1 cellular context compared by ENCODE assay signal in the genomic region with DNA sequence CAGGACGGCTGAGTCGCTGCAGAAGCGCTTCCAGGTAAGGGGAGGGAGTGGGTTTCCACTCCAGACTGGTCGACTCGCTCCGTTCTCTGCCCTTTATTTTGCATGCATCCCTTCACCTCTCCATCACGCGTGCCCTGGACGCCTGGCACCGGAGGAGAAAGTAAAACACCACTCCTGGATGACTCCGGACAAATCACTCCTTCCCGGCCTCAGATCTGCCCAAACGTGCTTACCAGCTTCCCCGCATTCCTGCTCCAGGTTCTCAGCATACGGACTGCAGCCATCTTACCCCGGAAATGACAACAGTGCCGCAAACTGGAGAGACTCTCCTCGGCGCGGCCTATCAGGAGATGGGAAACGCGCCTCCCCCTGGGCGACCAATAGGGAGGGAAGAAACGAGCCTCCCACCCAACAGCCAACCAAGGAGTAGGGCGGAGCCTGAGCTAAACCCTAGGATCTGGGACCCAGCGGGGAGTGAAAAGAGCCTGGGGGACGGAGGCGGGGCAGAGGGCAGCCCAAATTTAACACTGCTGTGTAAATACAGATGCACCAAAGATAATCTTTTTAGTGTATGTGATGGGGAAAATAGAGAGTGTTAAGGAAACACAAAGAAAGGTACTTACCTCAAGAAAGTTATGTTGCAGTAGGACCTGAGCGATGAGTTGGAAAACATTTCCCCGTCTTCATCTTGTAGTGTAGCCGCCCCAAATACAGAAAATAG.
TF ChIP-seq lines count a peak whose summit lies in the region.

A gene (minus strand): TSS at position 298 of the 721 bp plus-strand sequence. CDS start 14 bp downstream, at position 284.

TF ChIP-seq in HepG2, 621 proteins besides CTCF, POLR2A, EP300 and RAD21 (continued from another document and continues in another):
- TF ChIP-seq, protein P1, sequence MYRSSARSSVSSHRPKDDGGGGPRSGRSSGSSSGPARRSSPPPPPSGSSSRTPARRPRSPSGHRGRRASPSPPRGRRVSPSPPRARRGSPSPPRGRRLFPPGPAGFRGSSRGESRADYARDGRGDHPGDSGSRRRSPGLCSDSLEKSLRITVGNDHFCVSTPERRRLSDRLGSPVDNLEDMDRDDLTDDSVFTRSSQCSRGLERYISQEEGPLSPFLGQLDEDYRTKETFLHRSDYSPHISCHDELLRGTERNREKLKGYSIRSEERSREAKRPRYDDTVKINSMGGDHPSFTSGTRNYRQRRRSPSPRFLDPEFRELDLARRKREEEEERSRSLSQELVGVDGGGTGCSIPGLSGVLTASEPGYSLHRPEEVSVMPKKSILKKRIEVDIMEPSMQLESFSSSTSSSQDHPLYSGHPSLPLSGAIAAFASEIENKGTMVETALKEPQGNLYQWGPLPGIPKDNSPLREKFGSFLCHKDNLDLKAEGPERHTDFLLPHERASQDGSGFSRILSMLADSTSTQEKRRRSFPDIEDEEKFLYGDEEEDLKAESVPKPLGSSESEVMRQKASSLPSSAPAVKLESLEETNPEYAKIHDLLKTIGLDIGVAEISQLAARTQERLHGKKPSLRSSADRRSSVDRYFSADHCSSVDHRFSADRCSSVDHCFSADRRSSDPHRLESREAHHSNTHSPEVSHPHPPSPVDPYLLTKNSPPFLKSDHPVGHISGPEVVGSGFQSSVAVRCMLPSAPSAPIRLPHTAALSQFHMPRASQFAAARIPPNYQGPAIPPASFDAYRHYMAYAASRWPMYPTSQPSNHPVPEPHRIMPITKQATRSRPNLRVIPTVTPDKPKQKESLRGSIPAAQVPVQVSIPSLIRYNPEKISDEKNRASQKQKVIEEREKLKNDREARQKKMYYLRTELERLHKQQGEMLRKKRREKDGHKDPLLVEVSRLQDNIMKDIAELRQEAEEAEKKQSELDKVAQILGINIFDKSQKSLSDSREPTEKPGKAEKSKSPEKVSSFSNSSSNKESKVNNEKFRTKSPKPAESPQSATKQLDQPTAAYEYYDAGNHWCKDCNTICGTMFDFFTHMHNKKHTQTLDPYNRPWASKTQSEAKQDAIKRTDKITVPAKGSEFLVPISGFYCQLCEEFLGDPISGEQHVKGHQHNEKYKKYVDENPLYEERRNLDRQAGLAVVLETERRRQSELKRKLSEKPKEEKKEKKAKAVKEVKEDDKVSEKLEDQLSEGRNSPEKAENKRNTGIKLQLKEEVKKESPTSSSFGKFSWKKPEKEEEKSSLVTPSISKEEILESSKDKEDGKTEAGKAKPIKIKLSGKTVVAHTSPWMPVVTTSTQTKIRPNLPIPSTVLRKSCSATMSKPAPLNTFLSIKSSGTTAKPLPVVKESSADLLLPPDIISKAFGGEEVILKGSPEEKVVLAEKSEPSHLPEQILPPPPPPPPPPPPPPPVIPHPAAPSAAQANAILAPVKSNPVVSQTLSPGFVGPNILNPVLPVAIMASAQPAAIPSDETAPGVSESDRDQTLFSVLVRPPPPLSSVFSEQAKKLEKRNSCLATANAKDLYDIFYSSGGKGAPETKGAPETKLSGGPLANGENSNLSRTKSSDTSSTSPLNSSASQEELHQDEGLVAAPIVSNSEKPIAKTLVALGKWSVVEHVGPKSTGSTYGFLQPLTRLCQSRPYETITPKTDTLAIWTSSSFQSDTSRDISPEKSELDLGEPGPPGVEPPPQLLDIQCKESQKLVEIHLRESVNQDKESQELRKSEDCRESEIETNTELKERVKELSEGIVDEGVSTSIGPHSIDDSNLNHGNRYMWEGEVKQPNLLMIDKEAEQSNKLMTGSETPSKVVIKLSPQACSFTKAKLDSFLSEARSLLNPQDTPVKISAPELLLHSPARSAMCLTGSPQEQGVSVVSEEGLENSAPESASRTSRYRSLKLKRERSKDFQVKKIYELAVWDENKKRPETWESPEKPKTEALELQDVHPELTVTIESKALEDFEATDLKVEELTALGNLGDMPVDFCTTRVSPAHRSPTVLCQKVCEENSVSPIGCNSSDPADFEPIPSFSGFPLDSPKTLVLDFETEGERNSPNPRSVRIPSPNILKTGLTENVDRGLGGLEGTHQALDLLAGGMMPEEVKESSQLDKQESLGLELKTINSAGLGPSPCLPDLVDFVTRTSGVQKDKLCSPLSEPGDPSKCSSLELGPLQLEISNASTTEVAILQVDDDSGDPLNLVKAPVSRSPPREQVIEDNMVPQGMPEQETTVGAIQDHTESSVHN (CRISPR knock-in tag; IDR thresholded peaks at IDR 0.05): no peak
- TF ChIP-seq ETV5 (CRISPR knock-in tag; IDR thresholded peaks at IDR 0.05; ENCODE audit: borderline replicate concordance) (peak; percentile 59), YY1 (IDR thresholded peaks at IDR 0.05; ENCODE audit: insufficient read depth, insufficient replicate concordance, low read depth, low read length) (peak; percentile 95), FOXO1 (CRISPR knock-in tag; IDR thresholded peaks at IDR 0.05) (peak; percentile 28; the same call in 1 of the 2 replicates), SP2 (CRISPR knock-in tag; IDR thresholded peaks at IDR 0.05) (peak; percentile 66), TBX2 (CRISPR knock-in tag; IDR thresholded peaks at IDR 0.05; ENCODE audit: borderline replicate concordance) (peak; percentile 24; the same call in 1 of the 2 replicates), ZMAT3 (CRISPR knock-in tag; conservative IDR thresholded peaks at IDR 0.05) (peak; percentile 78; the same call in 1 of the 2 replicates), ATF7 (IDR thresholded peaks at IDR 0.05) (no peak), ATF7 (CRISPR knock-in tag; IDR thresholded peaks at IDR 0.05) (no peak), XBP1 (CRISPR knock-in tag; IDR thresholded peaks at IDR 0.05) (no peak), MIER3 (CRISPR knock-in tag; IDR thresholded peaks at IDR 0.05; ENCODE audit: borderline replicate concordance) (0 out of 2 replicates have a peak, but pooled peaks have one; percentile 44), FOXK2 (IDR thresholded peaks at IDR 0.05) (0 out of 2 replicates have a peak, but pooled peaks have one; percentile 16), HDAC2 (CRISPR knock-in tag; IDR thresholded peaks at IDR 0.05) (peak; percentile 41; the same call in 1 of the 2 replicates), KDM5B (CRISPR knock-in tag; IDR thresholded peaks at IDR 0.05; ENCODE audit: borderline replicate concordance) (peak; percentile 37; the same call in 1 of the 2 replicates), HOXA5 (CRISPR knock-in tag; IDR thresholded peaks at IDR 0.05) (peak; percentile 82; the same call in 1 of the 2 replicates), ZNF547 (CRISPR knock-in tag; IDR thresholded peaks at IDR 0.05) (peak; percentile 89)
- TF ChIP-seq, protein P2, sequence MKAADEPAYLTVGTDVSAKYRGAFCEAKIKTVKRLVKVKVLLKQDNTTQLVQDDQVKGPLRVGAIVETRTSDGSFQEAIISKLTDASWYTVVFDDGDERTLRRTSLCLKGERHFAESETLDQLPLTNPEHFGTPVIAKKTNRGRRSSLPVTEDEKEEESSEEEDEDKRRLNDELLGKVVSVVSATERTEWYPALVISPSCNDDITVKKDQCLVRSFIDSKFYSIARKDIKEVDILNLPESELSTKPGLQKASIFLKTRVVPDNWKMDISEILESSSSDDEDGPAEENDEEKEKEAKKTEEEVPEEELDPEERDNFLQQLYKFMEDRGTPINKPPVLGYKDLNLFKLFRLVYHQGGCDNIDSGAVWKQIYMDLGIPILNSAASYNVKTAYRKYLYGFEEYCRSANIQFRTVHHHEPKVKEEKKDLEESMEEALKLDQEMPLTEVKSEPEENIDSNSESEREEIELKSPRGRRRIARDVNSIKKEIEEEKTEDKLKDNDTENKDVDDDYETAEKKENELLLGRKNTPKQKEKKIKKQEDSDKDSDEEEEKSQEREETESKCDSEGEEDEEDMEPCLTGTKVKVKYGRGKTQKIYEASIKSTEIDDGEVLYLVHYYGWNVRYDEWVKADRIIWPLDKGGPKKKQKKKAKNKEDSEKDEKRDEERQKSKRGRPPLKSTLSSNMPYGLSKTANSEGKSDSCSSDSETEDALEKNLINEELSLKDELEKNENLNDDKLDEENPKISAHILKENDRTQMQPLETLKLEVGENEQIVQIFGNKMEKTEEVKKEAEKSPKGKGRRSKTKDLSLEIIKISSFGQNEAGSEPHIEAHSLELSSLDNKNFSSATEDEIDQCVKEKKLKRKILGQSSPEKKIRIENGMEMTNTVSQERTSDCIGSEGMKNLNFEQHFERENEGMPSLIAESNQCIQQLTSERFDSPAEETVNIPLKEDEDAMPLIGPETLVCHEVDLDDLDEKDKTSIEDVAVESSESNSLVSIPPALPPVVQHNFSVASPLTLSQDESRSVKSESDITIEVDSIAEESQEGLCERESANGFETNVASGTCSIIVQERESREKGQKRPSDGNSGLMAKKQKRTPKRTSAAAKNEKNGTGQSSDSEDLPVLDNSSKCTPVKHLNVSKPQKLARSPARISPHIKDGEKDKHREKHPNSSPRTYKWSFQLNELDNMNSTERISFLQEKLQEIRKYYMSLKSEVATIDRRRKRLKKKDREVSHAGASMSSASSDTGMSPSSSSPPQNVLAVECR (CRISPR knock-in tag; IDR thresholded peaks at IDR 0.05; ENCODE audit: borderline replicate concordance): peak; percentile 88; the same call in 1 of the 2 replicates
- TF ChIP-seq, protein P3, sequence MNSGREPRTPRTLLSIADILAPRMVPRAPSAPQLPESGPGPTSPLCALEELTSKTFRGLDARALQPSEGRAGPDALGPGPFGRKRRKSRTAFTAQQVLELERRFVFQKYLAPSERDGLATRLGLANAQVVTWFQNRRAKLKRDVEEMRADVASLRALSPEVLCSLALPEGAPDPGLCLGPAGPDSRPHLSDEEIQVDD (CRISPR knock-in tag; IDR thresholded peaks at IDR 0.05; ENCODE audit: borderline replicate concordance): no peak
- TF ChIP-seq, protein P4, sequence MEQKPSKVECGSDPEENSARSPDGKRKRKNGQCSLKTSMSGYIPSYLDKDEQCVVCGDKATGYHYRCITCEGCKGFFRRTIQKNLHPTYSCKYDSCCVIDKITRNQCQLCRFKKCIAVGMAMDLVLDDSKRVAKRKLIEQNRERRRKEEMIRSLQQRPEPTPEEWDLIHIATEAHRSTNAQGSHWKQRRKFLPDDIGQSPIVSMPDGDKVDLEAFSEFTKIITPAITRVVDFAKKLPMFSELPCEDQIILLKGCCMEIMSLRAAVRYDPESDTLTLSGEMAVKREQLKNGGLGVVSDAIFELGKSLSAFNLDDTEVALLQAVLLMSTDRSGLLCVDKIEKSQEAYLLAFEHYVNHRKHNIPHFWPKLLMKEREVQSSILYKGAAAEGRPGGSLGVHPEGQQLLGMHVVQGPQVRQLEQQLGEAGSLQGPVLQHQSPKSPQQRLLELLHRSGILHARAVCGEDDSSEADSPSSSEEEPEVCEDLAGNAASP (CRISPR knock-in tag; IDR thresholded peaks at IDR 0.05; ENCODE audit: borderline replicate concordance): peak; percentile 48; the same call in 1 of the 2 replicates
- TF ChIP-seq, protein P5, sequence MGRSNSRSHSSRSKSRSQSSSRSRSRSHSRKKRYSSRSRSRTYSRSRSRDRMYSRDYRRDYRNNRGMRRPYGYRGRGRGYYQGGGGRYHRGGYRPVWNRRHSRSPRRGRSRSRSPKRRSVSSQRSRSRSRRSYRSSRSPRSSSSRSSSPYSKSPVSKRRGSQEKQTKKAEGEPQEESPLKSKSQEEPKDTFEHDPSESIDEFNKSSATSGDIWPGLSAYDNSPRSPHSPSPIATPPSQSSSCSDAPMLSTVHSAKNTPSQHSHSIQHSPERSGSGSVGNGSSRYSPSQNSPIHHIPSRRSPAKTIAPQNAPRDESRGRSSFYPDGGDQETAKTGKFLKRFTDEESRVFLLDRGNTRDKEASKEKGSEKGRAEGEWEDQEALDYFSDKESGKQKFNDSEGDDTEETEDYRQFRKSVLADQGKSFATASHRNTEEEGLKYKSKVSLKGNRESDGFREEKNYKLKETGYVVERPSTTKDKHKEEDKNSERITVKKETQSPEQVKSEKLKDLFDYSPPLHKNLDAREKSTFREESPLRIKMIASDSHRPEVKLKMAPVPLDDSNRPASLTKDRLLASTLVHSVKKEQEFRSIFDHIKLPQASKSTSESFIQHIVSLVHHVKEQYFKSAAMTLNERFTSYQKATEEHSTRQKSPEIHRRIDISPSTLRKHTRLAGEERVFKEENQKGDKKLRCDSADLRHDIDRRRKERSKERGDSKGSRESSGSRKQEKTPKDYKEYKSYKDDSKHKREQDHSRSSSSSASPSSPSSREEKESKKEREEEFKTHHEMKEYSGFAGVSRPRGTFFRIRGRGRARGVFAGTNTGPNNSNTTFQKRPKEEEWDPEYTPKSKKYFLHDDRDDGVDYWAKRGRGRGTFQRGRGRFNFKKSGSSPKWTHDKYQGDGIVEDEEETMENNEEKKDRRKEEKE (IDR thresholded peaks at IDR 0.05): no peak
- TF ChIP-seq, protein P6, sequence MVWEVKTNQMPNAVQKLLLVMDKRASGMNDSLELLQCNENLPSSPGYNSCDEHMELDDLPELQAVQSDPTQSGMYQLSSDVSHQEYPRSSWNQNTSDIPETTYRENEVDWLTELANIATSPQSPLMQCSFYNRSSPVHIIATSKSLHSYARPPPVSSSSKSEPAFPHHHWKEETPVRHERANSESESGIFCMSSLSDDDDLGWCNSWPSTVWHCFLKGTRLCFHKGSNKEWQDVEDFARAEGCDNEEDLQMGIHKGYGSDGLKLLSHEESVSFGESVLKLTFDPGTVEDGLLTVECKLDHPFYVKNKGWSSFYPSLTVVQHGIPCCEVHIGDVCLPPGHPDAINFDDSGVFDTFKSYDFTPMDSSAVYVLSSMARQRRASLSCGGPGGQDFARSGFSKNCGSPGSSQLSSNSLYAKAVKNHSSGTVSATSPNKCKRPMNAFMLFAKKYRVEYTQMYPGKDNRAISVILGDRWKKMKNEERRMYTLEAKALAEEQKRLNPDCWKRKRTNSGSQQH (CRISPR knock-in tag; IDR thresholded peaks at IDR 0.05; ENCODE audit: low read depth): peak; percentile 94
- TF ChIP-seq, protein P7, sequence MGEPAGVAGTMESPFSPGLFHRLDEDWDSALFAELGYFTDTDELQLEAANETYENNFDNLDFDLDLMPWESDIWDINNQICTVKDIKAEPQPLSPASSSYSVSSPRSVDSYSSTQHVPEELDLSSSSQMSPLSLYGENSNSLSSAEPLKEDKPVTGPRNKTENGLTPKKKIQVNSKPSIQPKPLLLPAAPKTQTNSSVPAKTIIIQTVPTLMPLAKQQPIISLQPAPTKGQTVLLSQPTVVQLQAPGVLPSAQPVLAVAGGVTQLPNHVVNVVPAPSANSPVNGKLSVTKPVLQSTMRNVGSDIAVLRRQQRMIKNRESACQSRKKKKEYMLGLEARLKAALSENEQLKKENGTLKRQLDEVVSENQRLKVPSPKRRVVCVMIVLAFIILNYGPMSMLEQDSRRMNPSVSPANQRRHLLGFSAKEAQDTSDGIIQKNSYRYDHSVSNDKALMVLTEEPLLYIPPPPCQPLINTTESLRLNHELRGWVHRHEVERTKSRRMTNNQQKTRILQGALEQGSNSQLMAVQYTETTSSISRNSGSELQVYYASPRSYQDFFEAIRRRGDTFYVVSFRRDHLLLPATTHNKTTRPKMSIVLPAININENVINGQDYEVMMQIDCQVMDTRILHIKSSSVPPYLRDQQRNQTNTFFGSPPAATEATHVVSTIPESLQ (CRISPR knock-in tag; conservative IDR thresholded peaks at IDR 0.05): no peak
- TF ChIP-seq, protein P8, sequence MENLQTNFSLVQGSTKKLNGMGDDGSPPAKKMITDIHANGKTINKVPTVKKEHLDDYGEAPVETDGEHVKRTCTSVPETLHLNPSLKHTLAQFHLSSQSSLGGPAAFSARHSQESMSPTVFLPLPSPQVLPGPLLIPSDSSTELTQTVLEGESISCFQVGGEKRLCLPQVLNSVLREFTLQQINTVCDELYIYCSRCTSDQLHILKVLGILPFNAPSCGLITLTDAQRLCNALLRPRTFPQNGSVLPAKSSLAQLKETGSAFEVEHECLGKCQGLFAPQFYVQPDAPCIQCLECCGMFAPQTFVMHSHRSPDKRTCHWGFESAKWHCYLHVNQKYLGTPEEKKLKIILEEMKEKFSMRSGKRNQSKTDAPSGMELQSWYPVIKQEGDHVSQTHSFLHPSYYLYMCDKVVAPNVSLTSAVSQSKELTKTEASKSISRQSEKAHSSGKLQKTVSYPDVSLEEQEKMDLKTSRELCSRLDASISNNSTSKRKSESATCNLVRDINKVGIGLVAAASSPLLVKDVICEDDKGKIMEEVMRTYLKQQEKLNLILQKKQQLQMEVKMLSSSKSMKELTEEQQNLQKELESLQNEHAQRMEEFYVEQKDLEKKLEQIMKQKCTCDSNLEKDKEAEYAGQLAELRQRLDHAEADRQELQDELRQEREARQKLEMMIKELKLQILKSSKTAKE (CRISPR knock-in tag; IDR thresholded peaks at IDR 0.05; ENCODE audit: borderline replicate concordance): no peak
